In genomic region chr17:22462461-22462860, GRCh38 we compare ENCODE assay signal across 1 cellular context.
TF ChIP-seq lines count a peak whose summit lies in the region.

No MANE protein-coding gene starts in this region.

TF ChIP-seq in HepG2, 621 proteins besides CTCF, POLR2A, EP300 and RAD21 (continued from another document):
- TF ChIP-seq HIVEP1 (CRISPR knock-in tag; IDR thresholded peaks at IDR 0.05) (no peak), ZSCAN31 (CRISPR knock-in tag; IDR thresholded peaks at IDR 0.05; ENCODE audit: low read depth) (no peak), NR3C1 (CRISPR knock-in tag; IDR thresholded peaks at IDR 0.05) (no peak), CENPBD1 (CRISPR knock-in tag; IDR thresholded peaks at IDR 0.05; ENCODE audit: borderline replicate concordance, low read depth) (no peak), BCL3 (CRISPR knock-in tag; IDR thresholded peaks at IDR 0.05) (no peak), ZNF260 (CRISPR knock-in tag; IDR thresholded peaks at IDR 0.05; ENCODE audit: borderline replicate concordance, low read depth) (no peak), PAF1 (CRISPR knock-in tag; IDR thresholded peaks at IDR 0.05) (no peak), TCF7 (IDR thresholded peaks at IDR 0.05; ENCODE audit: low read depth) (no peak), MXD1 (CRISPR knock-in tag; IDR thresholded peaks at IDR 0.05) (no peak)
